In the genomic region with DNA sequence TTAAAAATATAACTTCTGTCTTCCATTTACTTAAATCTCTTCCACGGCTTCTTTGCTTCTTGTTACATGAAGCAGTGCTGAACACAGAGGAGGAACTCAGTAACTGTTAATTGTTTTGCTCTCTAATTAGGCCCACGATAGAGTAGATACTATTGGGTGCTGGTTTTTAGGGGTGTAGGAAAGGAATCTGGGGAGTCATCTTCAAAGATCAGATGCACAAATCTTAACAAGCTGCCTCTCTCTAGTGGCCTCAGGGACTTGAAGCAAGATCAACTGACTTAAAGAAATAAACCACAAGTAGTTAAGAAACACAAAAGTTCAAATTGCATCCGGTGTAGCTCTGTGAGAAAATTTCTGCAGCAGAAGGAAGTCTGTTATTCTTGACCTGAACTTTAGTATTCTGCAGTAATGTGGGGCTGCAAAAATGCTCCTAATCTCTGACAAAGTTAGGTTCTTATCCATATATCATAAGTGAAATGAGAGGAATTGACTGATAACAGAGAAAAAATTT, we compare ENCODE assay signal across 8 cellular contexts. TPM values are rescaled to one million over a fixed set of nuclear protein-coding genes. Genes with fewer than 3 reads are reported as not detected.
DNase-seq lines count a peak whose midpoint lies in the region; ATAC-seq and TF ChIP-seq lines count a peak whose summit lies in the region.

No MANE protein-coding gene starts in this region.

- H3K4me3 Mint-ChIP-seq in activated T-helper 17 cell treated with anti-CD3 and anti-CD28 coated beads, Interleukin-2, amount 50 U/mL, for 72 hours: peak overlapping the region; percentile 70

- peak overlapping the region; percentile 78 for H3K27ac Mint-ChIP-seq in activated T-helper 17 cell treated with anti-CD3 and anti-CD28 coated beads, Interleukin-2, amount 50 U/mL, for 72 hours

- peaks cover 9% of the 10 kb centered on the region for H3K9me3 Mint-ChIP-seq in activated T-helper 17 cell treated with anti-CD3 and anti-CD28 coated beads, Interleukin-2, amount 50 U/mL, for 72 hours

- DNase-seq in Right ventricle myocardium inferior (ENCODE audit: missing footprints) (no peak), cardiac septum (ENCODE audit: low spot score) (no peak), omental fat pad (ENCODE audit: low spot score) (no peak), HT-29 (ENCODE audit: low spot score) (no peak), pons (ENCODE audit: low spot score) (no peak), inferior parietal cortex (ENCODE audit: extremely low spot score) (no peak)

- intact Hi-C loops in Right ventricle myocardium inferior (cut with DNase I) (loop anchor here (10.0 kb wide), 1 partner anchor 46 kb away; no protein-coding TSS in a partner anchor), cardiac septum (cut with DNase I) (no loop called here)

- ATAC-seq in Right ventricle myocardium inferior (peak; percentile 56), HG03378 (IDR thresholded peaks at IDR 0.05; ENCODE audit: unreplicated experiment) (peak; percentile 83), omental fat pad (ENCODE audit: low FRiP score) (peak; percentile 21)
- peak; percentile 74 for ATAC-seq in activated T-helper 17 cell treated with anti-CD3 and anti-CD28 coated beads, Interleukin-2, amount 50 U/mL, for 72 hours (replicated peaks)

- TF ChIP-seq CTCF in omental fat pad (IDR thresholded peaks at IDR 0.05): no peak

- no peaks in the 10 kb centered on the region for H3K36me3 Mint-ChIP-seq in activated T-helper 17 cell treated with anti-CD3 and anti-CD28 coated beads, Interleukin-2, amount 50 U/mL, for 72 hours (ENCODE audit: low read depth)

- H3K27me3 Mint-ChIP-seq in activated T-helper 17 cell treated with anti-CD3 and anti-CD28 coated beads, Interleukin-2, amount 50 U/mL, for 72 hours: no peaks in the 10 kb centered on the region

- H3K4me1 Mint-ChIP-seq in activated T-helper 17 cell treated with anti-CD3 and anti-CD28 coated beads, Interleukin-2, amount 50 U/mL, for 72 hours: peaks cover 36% of the 10 kb centered on the region

RNA-seq across cellular contexts. Expression of gene CHST2, which starts 51.6 kb away (rescaled TPM):
- total RNA-seq in Right ventricle myocardium inferior (1.9 TPM), cardiac septum (2.4 TPM), omental fat pad (10 to 100 TPM in 2 of 4 donors, 1 to 10 TPM in 2; 4.1 to 18.9 (median 12.3) TPM)
- total RNA-seq in activated T-helper 17 cell treated with anti-CD3 and anti-CD28 coated beads, Interleukin-2, amount 50 U/mL, for 72 hours: 1 to 10 TPM; 7.9 to 8.0 TPM
- total RNA-seq in HT-29 (2014; rRNA removed; shearing (Covaris generic)): not detected in 2 replicates

Comparison
In these comparisons a context has a peak if more than half of its experiments do, and no peak if none do; other contexts are left out.
1. ATAC-seq: peak in every context shown above with its lines; median percentile 83 in HG03378; 74 in activated T-helper 17 cell treated with anti-CD3 and anti-CD28 coated beads, Interleukin-2, amount 50 U/mL, for 72 hours; 56 in Right ventricle myocardium inferior; 21 in omental fat pad.